Comparison of ENCODE assay signal across 1 cellular context in genomic region chr16:53059672-53060071, GRCh38.
TF ChIP-seq lines count a peak whose summit lies in the region.

No MANE protein-coding gene starts in this region.

TF ChIP-seq in K562, 482 proteins besides CTCF, POLR2A, EP300 and RAD21:
- TF ChIP-seq HMBOX1 (IDR thresholded peaks at IDR 0.05) (no peak), ZBTB40 (IDR thresholded peaks at IDR 0.05) (peak; percentile 75), ZBTB40 (CRISPR knock-in tag; IDR thresholded peaks at IDR 0.05) (peak; percentile 36; the same call in 1 of the 2 replicates)
